Comparison of ENCODE assay signal across 20 cellular contexts in the genomic region with DNA sequence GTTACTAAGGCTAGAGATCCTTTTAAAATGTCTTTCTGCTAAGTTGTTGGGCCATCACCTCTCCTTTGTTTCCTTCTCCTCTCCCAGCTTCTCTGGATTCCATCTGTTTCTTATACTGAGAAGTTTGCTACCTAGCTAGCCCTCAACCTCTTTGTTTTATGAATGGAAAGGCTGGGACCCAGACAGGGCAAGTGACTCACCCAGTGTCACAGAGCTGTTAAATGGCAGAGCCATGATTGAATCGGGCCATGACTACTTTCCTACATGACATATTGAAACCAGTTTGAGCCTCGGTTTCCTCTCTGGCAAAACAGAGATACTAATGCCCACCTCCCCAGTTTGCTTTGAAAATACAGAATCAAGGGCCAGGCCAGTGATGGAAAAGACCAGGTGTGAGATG. TPM values are rescaled to one million over a fixed set of nuclear protein-coding genes. Genes with fewer than 3 reads are reported as not detected.
"Had no signal": no experiment of that assay in that cellular context is flagged by ENCODE, and none has a peak within 500 bp of the region (broad histone marks: within the 10 kb centered on the region; RNA-seq: fewer than 3 reads in every experiment).

No MANE protein-coding gene starts in this region.

- ATAC-seq: HepG2 had no signal

- DNase-seq: IMR-90, Karpas-422, KG1, MM.1S, NCI-H1092 treated with DMSO at 0.1 percent for 48 hours, NCI-H1436, NCI-H187, NCI-H2029, NCI-H2081 treated with DMSO at 0.1 percent for 48 hours, NCI-H2171, NCI-H226, NCI-H446, NCI-H510A, NCI-H524 treated with DMSO at 0.1 percent for 48 hours, NCI-H69, NCI-H774, RPMI8226, SHP77 had no signal

RNA-seq across cellular contexts. Expression of a gene that starts 24.1 kb away (rescaled TPM):
- total RNA-seq: HT1080 had no signal
